Comparison of ENCODE assay signal across 12 cellular contexts in the genomic region with DNA sequence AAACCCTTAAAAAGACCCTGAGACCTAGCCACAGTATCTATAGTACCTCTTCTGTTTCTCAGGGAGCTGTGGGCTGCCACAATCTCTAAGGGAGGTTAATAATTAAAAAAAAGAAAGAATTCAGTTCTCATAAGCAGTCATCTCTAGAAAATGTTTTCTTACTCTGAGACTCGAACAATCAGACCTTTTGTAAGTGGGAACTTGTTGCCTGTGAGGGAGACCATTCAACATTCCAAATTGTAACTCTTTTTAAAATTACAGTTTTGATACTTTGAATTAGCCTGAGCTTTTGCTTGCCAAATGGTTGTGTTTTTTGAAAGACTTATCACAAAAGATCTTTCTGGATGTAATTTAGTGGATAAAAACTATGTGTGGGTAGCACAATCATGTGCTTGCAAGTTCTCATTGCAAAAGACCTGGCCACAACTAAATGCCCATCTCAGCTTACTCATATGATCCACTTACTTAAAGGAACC. TPM values are rescaled to one million over a fixed set of nuclear protein-coding genes. Genes with fewer than 3 reads are reported as not detected.
A peak's percentile ranks its signal among the peaks of the same experiment; 100 is the strongest.
DNase-seq lines count a peak whose midpoint lies in the region; ATAC-seq, FAIRE-seq and TF ChIP-seq lines count a peak whose summit lies in the region.
"Had no signal": no experiment of that assay in that cellular context is flagged by ENCODE, and none has a peak within 500 bp of the region (broad histone marks: within the 10 kb centered on the region; RNA-seq: fewer than 3 reads in every experiment).

No MANE protein-coding gene starts in this region.

- TF ChIP-seq CTCF in astrocyte (IDR thresholded peaks at IDR 0.05; ENCODE audit: insufficient read depth, low read depth, low read length), result no peak

- ATAC-seq in GM18909 (IDR thresholded peaks at IDR 0.05; ENCODE audit: poor library complexity, unreplicated experiment) (peak; percentile 81), HG02870 (IDR thresholded peaks at IDR 0.05; ENCODE audit: unreplicated experiment) (peak; percentile 42)

- no peaks in the 10 kb centered on the region for H3K79me2 ChIP-seq in astrocyte (ENCODE audit: insufficient read depth, low read length)

- peak overlapping the region; percentile 77 for H3K27ac Mint-ChIP-seq in astrocyte (ENCODE audit: unreplicated experiment)

- H3K27ac ChIP-seq in astrocyte (ENCODE audit: low read depth, low read length) (no peak overlapping the region), skeletal muscle tissue (ENCODE audit: low read depth, low read length) (peak overlapping the region; percentile 0)
- H3K27ac ChIP-seq: ovary had no signal

- H3K4me1 Mint-ChIP-seq in astrocyte (ENCODE audit: low read depth, unreplicated experiment), result peaks cover 45% of the 10 kb centered on the region

- no peaks in the 10 kb centered on the region for H3K9me3 Mint-ChIP-seq in astrocyte (ENCODE audit: unreplicated experiment)

- DNase-seq in astrocyte (ENCODE audit: low read depth), result peak; percentile 85
- no peak for DNase-seq in Ammon's horn (ENCODE audit: low spot score)
- no peak for DNase-seq in cerebellum (ENCODE audit: low spot score)
- DNase-seq in DMS53 treated with DMSO at 0.1 percent for 48 hours (lab: John Stamatoyannopoulos, UW; ENCODE audit: unreplicated experiment), result no peak
- DNase-seq in NCI-H1048 (lab: John Stamatoyannopoulos, UW), result no peak
- DNase-seq: GOT3, NCI-H524, ovary had no signal

- no peaks in the 10 kb centered on the region for H3K9me3 ChIP-seq in astrocyte (ENCODE audit: insufficient read depth, low read depth, low read length)
- no peaks in the 10 kb centered on the region for H3K9me3 ChIP-seq in skeletal muscle tissue (ENCODE audit: control insufficient read depth in 3 of 3, low read length in 3 of 3)
- H3K9me3 ChIP-seq: ovary had no signal

- no peaks in the 10 kb centered on the region for H4K20me1 ChIP-seq in astrocyte (ENCODE audit: insufficient read depth, low read length)

- H3K36me3 Mint-ChIP-seq in astrocyte (ENCODE audit: low read depth, unreplicated experiment), result no peaks in the 10 kb centered on the region

- H3K36me3 ChIP-seq in astrocyte (ENCODE audit: insufficient read depth, low read length) (no peaks in the 10 kb centered on the region), skeletal muscle tissue (ENCODE audit: control insufficient read depth in 3 of 3, insufficient read depth in 3 of 3, low read length in 3 of 3) (no peaks in the 10 kb centered on the region)
- H3K36me3 ChIP-seq: ovary had no signal

- FAIRE-seq in astrocyte (lab: Jason Lieb, UNC), result no peak
- FAIRE-seq: endothelial cell of umbilical vein had no signal

- no peak overlapping the region for H2AFZ ChIP-seq in astrocyte (ENCODE audit: low read depth, low read length)

- H3K4me3 ChIP-seq in astrocyte (ENCODE audit: insufficient read depth, low read depth, low read length), result no peak overlapping the region
- no peak overlapping the region for H3K4me3 ChIP-seq in skeletal muscle tissue (ENCODE audit: low read length in 3 of 3)
- H3K4me3 ChIP-seq: ovary had no signal

- no peak overlapping the region for H3K9ac ChIP-seq in astrocyte (ENCODE audit: low read length)
- H3K9ac ChIP-seq in skeletal muscle tissue (ENCODE audit: low read depth in 1 of 3, low read length in 3 of 3), result no peak overlapping the region

- H3K27me3 ChIP-seq in astrocyte (ENCODE audit: insufficient read depth, low read length), result no peaks in the 10 kb centered on the region
- H3K27me3 ChIP-seq in skeletal muscle tissue (ENCODE audit: control insufficient read depth in 3 of 3, insufficient read depth in 3 of 3, low read length in 3 of 3), result no peaks in the 10 kb centered on the region
- H3K27me3 ChIP-seq: ovary had no signal

- no peak overlapping the region for H3K4me2 ChIP-seq in astrocyte (ENCODE audit: low read length)

- H3K4me3 Mint-ChIP-seq in astrocyte (ENCODE audit: unreplicated experiment), result no peak overlapping the region

- H3K4me1 ChIP-seq in astrocyte (ENCODE audit: insufficient read depth, low read length), result peaks cover 18% of the 10 kb centered on the region
- peaks cover 16 to 35% (median 21%) of the 10 kb centered on the region in 3 donors for H3K4me1 ChIP-seq in skeletal muscle tissue (ENCODE audit: control insufficient read depth in 3 of 3, insufficient read depth in 3 of 3, low read length in 3 of 3)

- peaks cover 3% of the 10 kb centered on the region for H3K27me3 Mint-ChIP-seq in astrocyte (ENCODE audit: low read depth, unreplicated experiment)

RNA-seq across cellular contexts. Expression of gene IL1R2, which starts 33.3 kb away (rescaled TPM):
- 0.34 TPM in 1 of 2 replicates, not detected in the other for total RNA-seq in astrocyte
- 0.52 TPM for total RNA-seq in skeletal muscle tissue
- not detected for total RNA-seq in cerebellum
- total RNA-seq: endothelial cell of umbilical vein had no signal
